8 cellular contexts compared by ENCODE assay signal in the genomic region with DNA sequence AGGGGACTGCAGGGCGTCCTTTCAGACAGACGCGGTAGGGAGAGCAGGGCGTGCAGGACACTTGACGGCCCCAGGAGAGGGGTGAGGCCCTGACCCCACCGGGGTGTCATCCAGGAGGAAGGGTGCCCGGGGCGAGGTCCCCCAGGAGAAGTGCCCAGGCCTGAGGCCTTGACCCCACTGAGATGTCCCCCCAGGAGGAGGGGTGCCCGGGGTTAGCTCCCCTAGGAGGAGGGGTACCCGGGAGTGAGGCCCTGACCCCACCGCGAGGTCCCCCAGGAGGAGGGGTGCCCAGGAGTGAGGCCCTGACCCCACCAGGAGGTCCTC. TPM values are rescaled to one million over a fixed set of nuclear protein-coding genes. Genes with fewer than 3 reads are reported as not detected.
DNase-seq lines count a peak whose midpoint lies in the region; ATAC-seq and TF ChIP-seq lines count a peak whose summit lies in the region.

No MANE protein-coding gene starts in this region.

- H3K27ac ChIP-seq in left lung, result peak overlapping the region; percentile 83 to 92
- peak overlapping the region; percentile 60 to 79 for H3K27ac ChIP-seq in thoracic aorta

- TF ChIP-seq CTCF in left lung (IDR thresholded peaks at IDR 0.05), result no peak
- no peak for TF ChIP-seq CTCF in thoracic aorta (IDR thresholded peaks at IDR 0.05)

- peak overlapping the region; percentile 72 for H3K4me3 ChIP-seq in adipocyte (ENCODE audit: low read length)
- peak overlapping the region; percentile 21 to 69 for H3K4me3 ChIP-seq in left lung
- peak overlapping the region; percentile 91 for H3K4me3 ChIP-seq in thoracic aorta

- peak overlapping the region; percentile 87 for H3K9ac ChIP-seq in adipocyte (ENCODE audit: low read length)

- H3K27me3 Mint-ChIP-seq in activated T-cell treated with anti-CD3 and anti-CD28 coated beads, Interleukin-2, amount 50 U/mL, for 24 hours, result no peaks in the 10 kb centered on the region

- H3K27me3 ChIP-seq in adipocyte (replicated peaks; ENCODE audit: control insufficient read depth, insufficient read depth, low read length) (no peaks in the 10 kb centered on the region), left lung (no peaks in the 10 kb centered on the region), thoracic aorta (replicated peaks; ENCODE audit: insufficient read depth) (no peaks in the 10 kb centered on the region)

- peaks cover 7% of the 10 kb centered on the region for H3K36me3 Mint-ChIP-seq in activated T-cell treated with anti-CD3 and anti-CD28 coated beads, Interleukin-2, amount 50 U/mL, for 24 hours (ENCODE audit: low read depth)

- ATAC-seq in left lung (no peak), thoracic aorta (ENCODE audit: insufficient number of reproducible peaks, low FRiP score, low read depth) (peak; percentile 0), HG03469 (IDR thresholded peaks at IDR 0.05; ENCODE audit: unreplicated experiment) (no peak)

- H3K4me3 Mint-ChIP-seq in activated T-cell treated with anti-CD3 and anti-CD28 coated beads, Interleukin-2, amount 50 U/mL, for 24 hours, result peak overlapping the region; percentile 71

- H3K9me3 ChIP-seq in adipocyte (ENCODE audit: control insufficient read depth, low read length), result no peaks in the 10 kb centered on the region
- no peaks in the 10 kb centered on the region for H3K9me3 ChIP-seq in left lung
- no peaks in the 10 kb centered on the region for H3K9me3 ChIP-seq in thoracic aorta

- H3K4me1 ChIP-seq in adipocyte (ENCODE audit: control insufficient read depth, insufficient read depth, low read length) (peaks cover 33% of the 10 kb centered on the region), left lung (peaks cover 8 to 60% of the 10 kb centered on the region in 2 donors), thoracic aorta (ENCODE audit: control insufficient read depth in 1 of 2, low read depth in 2 of 2) (peaks cover 9 to 31% of the 10 kb centered on the region in 2 donors)

- peak overlapping the region; percentile 88 for H3K27ac Mint-ChIP-seq in activated T-cell treated with anti-CD3 and anti-CD28 coated beads, Interleukin-2, amount 50 U/mL, for 24 hours

- H3K36me3 ChIP-seq in adipocyte (ENCODE audit: control insufficient read depth, insufficient read depth, low read length, severe bottlenecking) (no peaks in the 10 kb centered on the region), left lung (no peaks in the 10 kb centered on the region), thoracic aorta (no peaks in the 10 kb centered on the region)

- intact Hi-C loops in left lung (cut with DNase I), result no loop called here

- H3K9me3 Mint-ChIP-seq in activated T-cell treated with anti-CD3 and anti-CD28 coated beads, Interleukin-2, amount 50 U/mL, for 24 hours, result no peaks in the 10 kb centered on the region

- H3K4me1 Mint-ChIP-seq in activated T-cell treated with anti-CD3 and anti-CD28 coated beads, Interleukin-2, amount 50 U/mL, for 24 hours (ENCODE audit: low read depth), result peaks cover 41% of the 10 kb centered on the region

- no peak for DNase-seq in activated T-cell treated with anti-CD3 and anti-CD28 coated beads, Interleukin-2, amount 50 U/mL, for 24 hours
- DNase-seq in activated T-cell treated with anti-CD3 and anti-CD28 coated beads for 4 hours (no peak), adipocyte (ENCODE audit: low read depth) (no peak), left lung (peak in 1 of 2 donors; percentile 82), thoracic aorta (ENCODE audit: low spot score) (no peak), NCI-H524 (lab: John Stamatoyannopoulos, UW) (no peak)
- no peak for DNase-seq in stimulated activated naive CD4-positive, alpha-beta T cell (lab: John Stamatoyannopoulos, UW)

RNA-seq across cellular contexts. Expression of a gene that starts 27.2 kb away (rescaled TPM):
- total RNA-seq in left lung (10 to 100 TPM; 53.0 to 61.8 TPM), thoracic aorta (100 to 1,000 TPM; 141 to 180 TPM)
